In the genomic region with DNA sequence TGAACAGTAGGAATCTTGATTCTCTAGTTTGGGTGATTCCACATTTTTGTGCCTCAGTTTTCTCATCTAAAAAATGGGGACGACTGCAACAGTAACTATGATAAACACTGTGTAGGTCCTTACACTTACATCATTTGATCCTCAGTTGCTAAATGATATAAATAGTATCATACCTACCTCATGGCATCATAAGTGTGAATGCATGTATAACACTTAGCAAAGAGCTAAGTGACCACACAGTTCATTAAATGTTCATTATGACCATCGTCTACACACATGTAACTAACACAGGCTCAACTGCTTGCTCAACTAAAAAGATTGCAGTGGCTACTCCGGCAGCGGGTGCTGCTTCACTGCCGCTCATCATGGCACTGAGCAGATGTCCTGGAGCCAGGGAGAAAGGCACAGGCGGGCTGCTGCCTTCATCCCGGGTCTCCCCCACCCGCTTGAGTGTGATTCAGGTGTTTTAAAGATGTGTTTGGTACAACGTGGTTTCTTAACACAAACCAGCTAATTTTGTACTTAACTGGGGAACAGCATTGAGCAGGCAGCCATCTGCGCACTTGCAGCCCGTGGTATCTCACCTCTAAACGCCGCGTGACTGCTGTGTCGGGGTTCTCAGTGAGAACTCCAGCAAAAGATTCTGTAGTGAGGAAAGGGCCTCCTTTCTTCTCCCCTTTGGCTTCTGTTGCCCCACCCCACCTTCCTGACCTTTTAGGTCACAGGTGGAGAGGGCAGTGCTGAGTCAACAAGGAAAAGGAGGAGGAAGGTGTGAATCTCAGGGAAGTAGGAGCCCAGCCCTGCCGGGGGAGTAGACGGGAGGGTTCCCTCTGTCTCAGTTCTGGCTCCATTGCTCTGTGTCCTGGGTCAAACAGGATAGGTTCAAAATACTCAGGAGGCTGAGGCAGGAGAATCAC, we compare ENCODE assay signal across 12 cellular contexts. TPM values are rescaled to one million over a fixed set of nuclear protein-coding genes. Genes with fewer than 3 reads are reported as not detected.
DNase-seq lines count a peak whose midpoint lies in the region; ATAC-seq and TF ChIP-seq lines count a peak whose summit lies in the region.
"Had no signal": no experiment of that assay in that cellular context is flagged by ENCODE, and none has a peak within 500 bp of the region (broad histone marks: within the 10 kb centered on the region; RNA-seq: fewer than 3 reads in every experiment).

No MANE protein-coding gene starts in this region.

- H3K4me1 ChIP-seq in RWPE2 (ENCODE audit: insufficient read depth, poor library complexity, severe bottlenecking) = peaks cover 48% of the 10 kb centered on the region
- H3K4me1 ChIP-seq in esophagus squamous epithelium = peaks cover 19 to 78% (median 36%) of the 10 kb centered on the region in 3 donors

- no peak for ATAC-seq in RWPE2 (ENCODE audit: low read depth)
- ATAC-seq in HG02970 (IDR thresholded peaks at IDR 0.05; ENCODE audit: low FRiP score, unreplicated experiment) = no peak

- H3K27me3 ChIP-seq in RWPE2 (ENCODE audit: insufficient read depth, poor library complexity, severe bottlenecking) (no peaks in the 10 kb centered on the region), esophagus squamous epithelium (no peaks in the 10 kb centered on the region)

- H3K4me3 ChIP-seq in RWPE2 (ENCODE audit: severe bottlenecking) = no peak overlapping the region
- no peak overlapping the region for H3K4me3 ChIP-seq in esophagus squamous epithelium
- no peak overlapping the region for H3K4me3 ChIP-seq in skin epidermis
- H3K4me3 ChIP-seq: HAP-1 had no signal

- H3K36me3 Mint-ChIP-seq in T-helper 2 cell treated with Interferon-gamma antibody and Interleukin-4, amounts not matched to agents 5 μg/mL and 100 μg/mL, for 36 hours (ENCODE audit: low read depth) = peaks cover 28% of the 10 kb centered on the region

- H3K36me3 ChIP-seq in RWPE2 (ENCODE audit: low read depth) (peaks cover 47% of the 10 kb centered on the region), esophagus squamous epithelium (peaks cover 3 to 55% (median 9%) of the 10 kb centered on the region in 3 donors)

- H3K4me3 Mint-ChIP-seq in T-helper 2 cell treated with Interferon-gamma antibody and Interleukin-4, amounts not matched to agents 5 μg/mL and 100 μg/mL, for 36 hours = peak overlapping the region; percentile 15

- WGBS in esophagus squamous epithelium, 2 donors = 71 to 84% methylated on average over 13 of the region's 17 CpGs

- H3K27me3 Mint-ChIP-seq in T-helper 2 cell treated with Interferon-gamma antibody and Interleukin-4, amounts not matched to agents 5 μg/mL and 100 μg/mL, for 36 hours (ENCODE audit: low read depth) = no peaks in the 10 kb centered on the region

- intact Hi-C loops in esophagus squamous epithelium (cut with DNase I) = no loop called here

- H3K9me3 ChIP-seq in RWPE2 (ENCODE audit: severe bottlenecking) (no peaks in the 10 kb centered on the region), esophagus squamous epithelium (no peaks in the 10 kb centered on the region)
- H3K9me3 ChIP-seq: HAP-1 had no signal

- H3K27ac ChIP-seq in RWPE2 (ENCODE audit: poor library complexity, severe bottlenecking) (peak overlapping the region; percentile 84), esophagus squamous epithelium (peak overlapping the region; percentile 73 to 84 (median 82)), skin epidermis (peak overlapping the region in 17 of 21 experiments; percentile 12 to 74 (median 56))

- DNase-seq in T-helper 2 cell treated with Interferon-gamma antibody and Interleukin-4, amounts not matched to agents 5 μg/mL and 100 μg/mL, for 36 hours (ENCODE audit: low spot score) = no peak
- DNase-seq in T-helper 2 cell (no peak), RWPE2 (ENCODE audit: low spot score) (no peak), esophagus squamous epithelium (lab: John Stamatoyannopoulos, UW) (no peak), NOMO-1 treated with DMSO at 0.1 percent for 48 hours (lab: John Stamatoyannopoulos, UW; ENCODE audit: unreplicated experiment) (no peak), HPDE6-E6E7 (ENCODE audit: extremely low spot score) (no peak)
- DNase-seq: central memory CD4-positive, alpha-beta T cell; kidney; stimulated activated CD4-positive, alpha-beta T cell treated with anti-CD3 and anti-CD28 coated beads, Interleukin-4, amount 100 ng/mL, for 24 hours had no signal

- H3K4me1 Mint-ChIP-seq in T-helper 2 cell treated with Interferon-gamma antibody and Interleukin-4, amounts not matched to agents 5 μg/mL and 100 μg/mL, for 36 hours (ENCODE audit: low read depth) = peaks cover 21% of the 10 kb centered on the region

- TF ChIP-seq CTCF in RWPE2 (IDR thresholded peaks at IDR 0.05; ENCODE audit: poor library complexity, severe bottlenecking) (no peak), esophagus squamous epithelium (IDR thresholded peaks at IDR 0.05) (no peak)

- H3K27ac Mint-ChIP-seq in T-helper 2 cell treated with Interferon-gamma antibody and Interleukin-4, amounts not matched to agents 5 μg/mL and 100 μg/mL, for 36 hours = peak overlapping the region; percentile 65

- H3K9me3 Mint-ChIP-seq in T-helper 2 cell treated with Interferon-gamma antibody and Interleukin-4, amounts not matched to agents 5 μg/mL and 100 μg/mL, for 36 hours = no peaks in the 10 kb centered on the region

- TF ChIP-seq POLR2A in esophagus squamous epithelium (IDR thresholded peaks at IDR 0.05) = no peak

RNA-seq across cellular contexts. Expression of gene ACTN4, which starts 11.7 kb away (rescaled TPM):
- total RNA-seq in esophagus squamous epithelium = 100 to 1,000 TPM; 302 to 705 (median 414) TPM

RNA-seq across cellular contexts. Expression of gene EIF3K, which starts 16.8 kb away (rescaled TPM):
- 100 to 1,000 TPM; 437 to 578 (median 516) TPM for total RNA-seq in esophagus squamous epithelium

RNA-seq across cellular contexts. Expression of gene MAP4K1, which starts 18.0 kb away (rescaled TPM):
- total RNA-seq in esophagus squamous epithelium = 1 to 10 TPM; 1.5 to 4.2 (median 2.7) TPM
